In genomic region chr14:84068288-84068687, GRCh38 we compare ENCODE assay signal across 8 cellular contexts.
"Had no signal": no experiment of that assay in that cellular context is flagged by ENCODE, and none has a peak within 500 bp of the region (broad histone marks: within the 10 kb centered on the region; RNA-seq: fewer than 3 reads in every experiment).

No MANE protein-coding gene starts in this region.

- H3K27ac ChIP-seq: GM23248, KMS-11 had no signal

- DNase-seq: GM23248, GOT3, H9, HCEC 1CT, KBM-7 had no signal

- H3K27ac Mint-ChIP-seq: H9 had no signal

- H3K9ac ChIP-seq: GM23248, KMS-11 had no signal

- FAIRE-seq: H54, HTR-8/SVneo had no signal

- H3K9me3 Mint-ChIP-seq: H9 had no signal

- H2AFZ ChIP-seq: GM23248 had no signal

- H3K4me2 ChIP-seq: KMS-11 had no signal

- H3K4me3 Mint-ChIP-seq: H9 had no signal

- H3K4me3 ChIP-seq: GM23248 had no signal
